ENCODE assay signal across 9 cellular contexts in genomic region chr12:132491761-132492378, GRCh38. TPM values are rescaled to one million over a fixed set of nuclear protein-coding genes. Genes with fewer than 3 reads are reported as not detected.
A peak's percentile ranks its signal among the peaks of the same experiment; 100 is the strongest.
DNase-seq lines count a peak whose midpoint lies in the region; ATAC-seq and TF ChIP-seq lines count a peak whose summit lies in the region.
"Had no signal": no experiment of that assay in that cellular context is flagged by ENCODE, and none has a peak within 500 bp of the region (broad histone marks: within the 10 kb centered on the region; RNA-seq: fewer than 3 reads in every experiment).

No MANE protein-coding gene starts in this region.

- H2AFZ ChIP-seq in PC-3 (ENCODE audit: low read length) (no peak overlapping the region), trophoblast cell (ENCODE audit: insufficient read depth, low read length, poor library complexity) (no peak overlapping the region)

- BruUV-seq in PC-3 (replicated peaks; lab: Mats Ljungman, UMichigan), result no TSS peak

- H3K36me3 Mint-ChIP-seq in CD8-positive, alpha-beta T cell, result peaks cover 13% of the 10 kb centered on the region

- peak overlapping the region; percentile 88 for H3K27ac Mint-ChIP-seq in CD8-positive, alpha-beta T cell

- H3K9me2 ChIP-seq in PC-3 (replicated peaks; ENCODE audit: low read length), result no peaks in the 10 kb centered on the region

- intact Hi-C loops in CD8-positive, alpha-beta T cell (cut with DNase I, micrococcal nuclease), result loop anchor here in 1 of 2 experiments (2.0 to 5.0 kb wide), 4 partner anchors 15 to 543 kb away; partner anchors contain the start of gene EP400
- intact Hi-C loops in PC-3 (cut with micrococcal nuclease), result loop anchor here (1.0 to 2.0 kb wide), 2 partner anchors 32 to 69 kb away; no protein-coding TSS in a partner anchor

- H3F3A ChIP-seq in PC-3 (ENCODE audit: low read length, unreplicated experiment), result no peaks in the 10 kb centered on the region

- H4K20me1 ChIP-seq in PC-3 (ENCODE audit: low read length), result peaks cover 62% of the 10 kb centered on the region

- no peaks in the 10 kb centered on the region for H3K27me3 ChIP-seq in CD8-positive, alpha-beta T cell (ENCODE audit: insufficient read depth, low read length)
- no peaks in the 10 kb centered on the region for H3K27me3 ChIP-seq in PC-3 (ENCODE audit: low read length)
- H3K27me3 ChIP-seq in trophoblast cell (ENCODE audit: insufficient read depth, low read length), result peaks cover 11% of the 10 kb centered on the region
- H3K27me3 ChIP-seq in H7 (ENCODE audit: control insufficient read depth, insufficient read depth, low read length), result peaks cover 31% of the 10 kb centered on the region

- H3K14ac ChIP-seq in trophoblast cell (ENCODE audit: low read length), result no peak overlapping the region

- H3K4me2 ChIP-seq in PC-3 (ENCODE audit: low read length), result peak overlapping the region; percentile 96
- peak overlapping the region; percentile 68 for H3K4me2 ChIP-seq in trophoblast cell (ENCODE audit: low read length)

- H3K27ac ChIP-seq in CD8-positive, alpha-beta T cell (ENCODE audit: low read depth, low read length), result no peak overlapping the region
- H3K27ac ChIP-seq in PC-3 (ENCODE audit: low read length) (no peak overlapping the region), trophoblast cell (ENCODE audit: low read depth, low read length) (no peak overlapping the region)

- H4K91ac ChIP-seq in trophoblast cell (ENCODE audit: low read depth, low read length), result no peak overlapping the region

- H3K23ac ChIP-seq in trophoblast cell (ENCODE audit: low read length), result no peak overlapping the region

- H3K4me3 Mint-ChIP-seq in CD8-positive, alpha-beta T cell, result peak overlapping the region; percentile 85

- H3K79me1 ChIP-seq in trophoblast cell (ENCODE audit: low read length), result peaks cover 24% of the 10 kb centered on the region

- ATAC-seq in CD8-positive, alpha-beta T cell, result no peak
- ATAC-seq in PC-3 (peak; percentile 40), GM18517 (IDR thresholded peaks at IDR 0.05; ENCODE audit: unreplicated experiment) (no peak)

- H3K9me3 ChIP-seq in CD8-positive, alpha-beta T cell (ENCODE audit: low read length), result no peaks in the 10 kb centered on the region
- no peaks in the 10 kb centered on the region for H3K9me3 ChIP-seq in PC-3 (ENCODE audit: low read length)
- H3K9me3 ChIP-seq in trophoblast cell (ENCODE audit: insufficient read depth, low read depth, low read length), result peaks cover 3% of the 10 kb centered on the region

- peak overlapping the region; percentile 13 for H3K4ac ChIP-seq in trophoblast cell (ENCODE audit: low read depth, low read length)

- H3K79me2 ChIP-seq in PC-3 (ENCODE audit: low read length), result peaks cover 63% of the 10 kb centered on the region
- H3K79me2 ChIP-seq in trophoblast cell (ENCODE audit: control insufficient read depth, insufficient read depth, low read length, poor library complexity), result peaks cover 32% of the 10 kb centered on the region

- no peak overlapping the region for H2BK120ac ChIP-seq in trophoblast cell (ENCODE audit: insufficient read depth, low read length, poor library complexity)

- peaks cover 71% of the 10 kb centered on the region for H3K4me1 Mint-ChIP-seq in CD8-positive, alpha-beta T cell (ENCODE audit: low read depth)

- DNase-seq in CD8-positive, alpha-beta T cell, result peak in 1 of 7 experiments; percentile 22
- DNase-seq in PC-3, result peak; percentile 29
- DNase-seq in epithelial cell of proximal tubule (ENCODE audit: low read depth), result no peak
- DNase-seq in trophoblast cell, result no peak
- no peak for DNase-seq in H7
- DNase-seq in SW 1271 (lab: John Stamatoyannopoulos, UW), result no peak
- no peak for DNase-seq in HT-29 (ENCODE audit: low spot score)
- DNase-seq: activated CD4-positive, alpha-beta T cell treated with anti-CD3 and anti-CD28 coated beads, Interleukin-2, amount 50 U/mL, for 1 hour had no signal

- H2BK12ac ChIP-seq in trophoblast cell (ENCODE audit: low read length), result no peak overlapping the region

- no CpG with 5 or more reads among the region's 23 CpGs for WGBS in trophoblast cell (ENCODE audit: extremely low coverage, insufficient coverage, insufficient read length)

- peaks cover 4% of the 10 kb centered on the region for H3K36me3 ChIP-seq in CD8-positive, alpha-beta T cell (ENCODE audit: insufficient read depth, low read length)
- H3K36me3 ChIP-seq in PC-3 (ENCODE audit: low read depth, low read length) (no peaks in the 10 kb centered on the region), trophoblast cell (ENCODE audit: control insufficient read depth in 1 of 2, insufficient read depth in 2 of 2, low read length in 2 of 2) (peaks cover 3% of the 10 kb centered on the region in 2 experiments), H7 (replicated peaks; ENCODE audit: control insufficient read depth, insufficient read depth, low read length) (no peaks in the 10 kb centered on the region)

- no peak overlapping the region for H2AK5ac ChIP-seq in trophoblast cell (ENCODE audit: low read length)

- H3K9me3 Mint-ChIP-seq in CD8-positive, alpha-beta T cell, result no peaks in the 10 kb centered on the region

- POLR2A ChIA-PET in CD8-positive, alpha-beta T cell (lab: Charles Lee), result interaction anchor here (0.7 to 1.2 kb wide), 4 partner anchors 15 to 303 kb away, joined by 3 to 5 read pairs (median 3); no protein-coding TSS in a partner anchor
- POLR2A ChIA-PET in PC-3 (lab: Charles Lee; ENCODE audit: unreplicated experiment), result interaction anchor here (0.6 kb wide), 1 partner anchor 61 kb away, joined by 4 read pairs; no protein-coding TSS in a partner anchor

- no peak overlapping the region for H4K8ac ChIP-seq in trophoblast cell (ENCODE audit: low read depth, low read length)

- H3K9ac ChIP-seq in PC-3 (ENCODE audit: low read length) (peak overlapping the region; percentile 72), trophoblast cell (ENCODE audit: low read length) (no peak overlapping the region)

- peak overlapping the region; percentile 72 for H3K4me3 ChIP-seq in CD8-positive, alpha-beta T cell (ENCODE audit: low read depth, low read length)
- H3K4me3 ChIP-seq in PC-3 (ENCODE audit: low read length), result peak overlapping the region; percentile 77
- H3K4me3 ChIP-seq in epithelial cell of proximal tubule (ENCODE audit: low read depth, low read length), result peak overlapping the region; percentile 72
- no peak overlapping the region for H3K4me3 ChIP-seq in trophoblast cell (ENCODE audit: low read depth, low read length)
- no peak overlapping the region for H3K4me3 ChIP-seq in H7 (ENCODE audit: insufficient read depth, low read depth, low read length)

- TF ChIP-seq CTCF in CD8-positive, alpha-beta T cell (IDR thresholded peaks at IDR 0.05), result no peak
- TF ChIP-seq CTCF in PC-3 (conservative IDR thresholded peaks at IDR 0.05; ENCODE audit: low read depth, low read length) (no peak), epithelial cell of proximal tubule (conservative IDR thresholded peaks at IDR 0.05; ENCODE audit: low read depth, low read length) (no peak)

- CTCF ChIA-PET in CD8-positive, alpha-beta T cell (lab: Charles Lee), result interaction anchor here (1.1 kb wide), 1 partner anchor 51 kb away, joined by 3 read pairs; no protein-coding TSS in a partner anchor
- CTCF ChIA-PET in PC-3 (lab: Charles Lee), result no interaction called here

- no peak overlapping the region for H2BK5ac ChIP-seq in trophoblast cell (ENCODE audit: low read depth, low read length, poor library complexity)

- H3K4me1 ChIP-seq in CD8-positive, alpha-beta T cell (ENCODE audit: insufficient read depth, low read length), result peaks cover 81% of the 10 kb centered on the region
- peaks cover 41% of the 10 kb centered on the region for H3K4me1 ChIP-seq in PC-3 (ENCODE audit: insufficient read depth, low read length)
- peaks cover 43 to 62% of the 10 kb centered on the region in 2 experiments for H3K4me1 ChIP-seq in trophoblast cell (ENCODE audit: control insufficient read depth in 1 of 2, insufficient read depth in 2 of 2, low read length in 2 of 2)

- no peak overlapping the region for H4K12ac ChIP-seq in trophoblast cell (ENCODE audit: low read depth, low read length)

- H3K27me3 Mint-ChIP-seq in CD8-positive, alpha-beta T cell (ENCODE audit: low read depth), result no peaks in the 10 kb centered on the region

- no peak overlapping the region for H3K18ac ChIP-seq in trophoblast cell (ENCODE audit: low read length)

RNA-seq across cellular contexts. Expression of gene FBRSL1, which starts 1.9 kb away (rescaled TPM):
- 10 to 100 TPM; 78.5 to 82.0 TPM for total RNA-seq in CD8-positive, alpha-beta T cell
- total RNA-seq in PC-3 (2014; rRNA removed), result 45.3 and 62.3 TPM in 2 replicates
- total RNA-seq in epithelial cell of proximal tubule, result 57.4 and 95.9 TPM in 2 replicates
- polyA plus RNA-seq in trophoblast cell (2013), result 64.1 and 68.4 TPM in 2 replicates
- 17.5 and 26.6 TPM in 2 replicates for total RNA-seq in H7 (2014; rRNA removed; shearing (Covaris generic))
- total RNA-seq in HT-29 (2014; rRNA removed; shearing (Covaris generic)), result 51.3 and 56.0 TPM in 2 replicates

Comparison
In these comparisons a context has a peak if more than half of its experiments do, and no peak if none do; other contexts are left out.
1. H3K4me3 ChIP-seq: peak in CD8-positive, alpha-beta T cell (single experiment), PC-3 (single experiment) and epithelial cell of proximal tubule (single experiment); none in trophoblast cell (single experiment) and H7 (single experiment).